ENCODE assay signal across 2 cellular contexts in the genomic region with DNA sequence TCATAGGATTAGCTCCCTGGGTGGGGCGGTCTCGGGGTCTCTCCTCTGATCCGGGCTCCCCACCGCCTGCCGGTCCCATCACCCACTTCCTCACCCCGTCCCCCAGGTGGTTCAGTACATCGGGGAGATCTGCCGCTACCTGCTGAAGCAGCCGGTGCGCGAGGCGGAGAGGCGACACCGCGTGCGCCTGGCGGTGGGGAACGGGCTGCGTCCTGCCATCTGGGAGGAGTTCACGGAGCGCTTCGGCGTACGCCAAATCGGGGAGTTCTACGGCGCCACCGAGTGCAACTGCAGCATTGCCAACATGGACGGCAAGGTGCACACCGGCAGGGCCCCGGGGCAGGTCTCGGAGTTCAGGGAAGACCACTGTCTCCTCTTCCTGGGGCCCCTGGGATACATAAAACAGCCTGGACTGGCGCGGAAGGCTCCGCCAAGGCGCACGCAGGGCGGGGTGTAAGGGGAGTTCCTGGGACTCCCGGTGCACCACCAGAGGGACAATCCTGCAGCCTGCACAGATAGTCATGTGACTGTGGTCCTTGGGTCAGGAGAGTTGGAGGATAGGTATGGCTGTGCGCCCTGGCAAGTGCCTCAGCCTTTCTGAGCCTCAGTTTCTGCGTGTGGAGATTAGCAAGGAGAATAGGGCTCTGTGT.
TF ChIP-seq lines count a peak whose summit lies in the region.

No MANE protein-coding gene starts in this region.

TF ChIP-seq in GM23338, 12 proteins besides CTCF, POLR2A, EP300 and RAD21:
- TF ChIP-seq POLR2AphosphoS5 (IDR thresholded peaks at IDR 0.05; ENCODE audit: low read depth) (0 out of 2 replicates have a peak, but pooled peaks have one; percentile 39), JUNB (IDR thresholded peaks at IDR 0.05; ENCODE audit: unreplicated experiment) (no peak), ZNF331 (CRISPR knock-in tag; IDR thresholded peaks at IDR 0.05; ENCODE audit: low read depth) (no peak)
- TF ChIP-seq, protein P1, sequence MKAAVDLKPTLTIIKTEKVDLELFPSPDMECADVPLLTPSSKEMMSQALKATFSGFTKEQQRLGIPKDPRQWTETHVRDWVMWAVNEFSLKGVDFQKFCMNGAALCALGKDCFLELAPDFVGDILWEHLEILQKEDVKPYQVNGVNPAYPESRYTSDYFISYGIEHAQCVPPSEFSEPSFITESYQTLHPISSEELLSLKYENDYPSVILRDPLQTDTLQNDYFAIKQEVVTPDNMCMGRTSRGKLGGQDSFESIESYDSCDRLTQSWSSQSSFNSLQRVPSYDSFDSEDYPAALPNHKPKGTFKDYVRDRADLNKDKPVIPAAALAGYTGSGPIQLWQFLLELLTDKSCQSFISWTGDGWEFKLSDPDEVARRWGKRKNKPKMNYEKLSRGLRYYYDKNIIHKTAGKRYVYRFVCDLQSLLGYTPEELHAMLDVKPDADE (IDR thresholded peaks at IDR 0.05) = 0 out of 2 replicates have a peak, but pooled peaks have one; percentile 28
TF ChIP-seq in GM23338: peak in this region for 2.

TF ChIP-seq in GM12878, 131 proteins besides CTCF, POLR2A, EP300 and RAD21:
- TF ChIP-seq MYC (IDR thresholded peaks at IDR 0.05; ENCODE audit: insufficient read depth, insufficient read length, insufficient replicate concordance, low read length, severe bottlenecking) = no peak
- TF ChIP-seq, protein P2, sequence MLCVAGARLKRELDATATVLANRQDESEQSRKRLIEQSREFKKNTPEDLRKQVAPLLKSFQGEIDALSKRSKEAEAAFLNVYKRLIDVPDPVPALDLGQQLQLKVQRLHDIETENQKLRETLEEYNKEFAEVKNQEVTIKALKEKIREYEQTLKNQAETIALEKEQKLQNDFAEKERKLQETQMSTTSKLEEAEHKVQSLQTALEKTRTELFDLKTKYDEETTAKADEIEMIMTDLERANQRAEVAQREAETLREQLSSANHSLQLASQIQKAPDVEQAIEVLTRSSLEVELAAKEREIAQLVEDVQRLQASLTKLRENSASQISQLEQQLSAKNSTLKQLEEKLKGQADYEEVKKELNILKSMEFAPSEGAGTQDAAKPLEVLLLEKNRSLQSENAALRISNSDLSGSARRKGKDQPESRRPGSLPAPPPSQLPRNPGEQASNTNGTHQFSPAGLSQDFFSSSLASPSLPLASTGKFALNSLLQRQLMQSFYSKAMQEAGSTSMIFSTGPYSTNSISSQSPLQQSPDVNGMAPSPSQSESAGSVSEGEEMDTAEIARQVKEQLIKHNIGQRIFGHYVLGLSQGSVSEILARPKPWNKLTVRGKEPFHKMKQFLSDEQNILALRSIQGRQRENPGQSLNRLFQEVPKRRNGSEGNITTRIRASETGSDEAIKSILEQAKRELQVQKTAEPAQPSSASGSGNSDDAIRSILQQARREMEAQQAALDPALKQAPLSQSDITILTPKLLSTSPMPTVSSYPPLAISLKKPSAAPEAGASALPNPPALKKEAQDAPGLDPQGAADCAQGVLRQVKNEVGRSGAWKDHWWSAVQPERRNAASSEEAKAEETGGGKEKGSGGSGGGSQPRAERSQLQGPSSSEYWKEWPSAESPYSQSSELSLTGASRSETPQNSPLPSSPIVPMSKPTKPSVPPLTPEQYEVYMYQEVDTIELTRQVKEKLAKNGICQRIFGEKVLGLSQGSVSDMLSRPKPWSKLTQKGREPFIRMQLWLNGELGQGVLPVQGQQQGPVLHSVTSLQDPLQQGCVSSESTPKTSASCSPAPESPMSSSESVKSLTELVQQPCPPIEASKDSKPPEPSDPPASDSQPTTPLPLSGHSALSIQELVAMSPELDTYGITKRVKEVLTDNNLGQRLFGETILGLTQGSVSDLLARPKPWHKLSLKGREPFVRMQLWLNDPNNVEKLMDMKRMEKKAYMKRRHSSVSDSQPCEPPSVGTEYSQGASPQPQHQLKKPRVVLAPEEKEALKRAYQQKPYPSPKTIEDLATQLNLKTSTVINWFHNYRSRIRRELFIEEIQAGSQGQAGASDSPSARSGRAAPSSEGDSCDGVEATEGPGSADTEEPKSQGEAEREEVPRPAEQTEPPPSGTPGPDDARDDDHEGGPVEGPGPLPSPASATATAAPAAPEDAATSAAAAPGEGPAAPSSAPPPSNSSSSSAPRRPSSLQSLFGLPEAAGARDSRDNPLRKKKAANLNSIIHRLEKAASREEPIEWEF (IDR thresholded peaks at IDR 0.05; ENCODE audit: insufficient replicate concordance, low read depth, low read length) = no peak
- TF ChIP-seq, protein P3, sequence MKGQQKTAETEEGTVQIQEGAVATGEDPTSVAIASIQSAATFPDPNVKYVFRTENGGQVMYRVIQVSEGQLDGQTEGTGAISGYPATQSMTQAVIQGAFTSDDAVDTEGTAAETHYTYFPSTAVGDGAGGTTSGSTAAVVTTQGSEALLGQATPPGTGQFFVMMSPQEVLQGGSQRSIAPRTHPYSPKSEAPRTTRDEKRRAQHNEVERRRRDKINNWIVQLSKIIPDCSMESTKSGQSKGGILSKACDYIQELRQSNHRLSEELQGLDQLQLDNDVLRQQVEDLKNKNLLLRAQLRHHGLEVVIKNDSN (IDR thresholded peaks at IDR 0.05; ENCODE audit: borderline replicate concordance, extremely low read length, insufficient read depth, low read depth, low read length) = peak; percentile 10
- TF ChIP-seq, protein P4, sequence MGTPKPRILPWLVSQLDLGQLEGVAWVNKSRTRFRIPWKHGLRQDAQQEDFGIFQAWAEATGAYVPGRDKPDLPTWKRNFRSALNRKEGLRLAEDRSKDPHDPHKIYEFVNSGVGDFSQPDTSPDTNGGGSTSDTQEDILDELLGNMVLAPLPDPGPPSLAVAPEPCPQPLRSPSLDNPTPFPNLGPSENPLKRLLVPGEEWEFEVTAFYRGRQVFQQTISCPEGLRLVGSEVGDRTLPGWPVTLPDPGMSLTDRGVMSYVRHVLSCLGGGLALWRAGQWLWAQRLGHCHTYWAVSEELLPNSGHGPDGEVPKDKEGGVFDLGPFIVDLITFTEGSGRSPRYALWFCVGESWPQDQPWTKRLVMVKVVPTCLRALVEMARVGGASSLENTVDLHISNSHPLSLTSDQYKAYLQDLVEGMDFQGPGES (IDR thresholded peaks at IDR 0.05) = no peak
